Comparison of ENCODE assay signal across 34 cellular contexts in genomic region chr20:8895472-8895871, GRCh38.
"Had no signal": no experiment of that assay in that cellular context is flagged by ENCODE, and none has a peak within 500 bp of the region (broad histone marks: within the 10 kb centered on the region; RNA-seq: fewer than 3 reads in every experiment).

No MANE protein-coding gene starts in this region.

- H3K36me3 ChIP-seq: ascending aorta, breast epithelium, cardiac muscle cell, colonic mucosa, esophagus squamous epithelium, gastroesophageal sphincter, WERI-Rb-1 had no signal

- H3K27ac Mint-ChIP-seq: activated B cell treated with CpG ODN at 0.5 μM for 24 hours; activated CD8-positive, alpha-beta T cell treated with anti-CD3 and anti-CD28 coated beads for 36 hours; activated naive CD4-positive, alpha-beta T cell treated with anti-CD3 and anti-CD28 coated beads for 36 hours; activated naive CD4-positive, alpha-beta T cell treated with anti-CD3 and anti-CD28 coated beads, Interleukin-2, amount 50 U/mL, for 24 hours; activated naive CD8-positive, alpha-beta T cell treated with anti-CD3 and anti-CD28 coated beads for 36 hours; activated naive CD8-positive, alpha-beta T cell treated with anti-CD3 and anti-CD28 coated beads, Interleukin-2, amount 50 U/mL, for 24 hours; activated T-helper 1 cell treated with anti-CD3 and anti-CD28 coated beads, Interleukin-12 subunit alpha, Interleukin-12 subunit beta, Interleukin-2, Interleukin-4 antibody, amounts not matched to agents 30 ng/mL and 10 ng/mL and 1 ng/mL, durations not matched to agents 14 hours and 24 hours and 36 hours; activated T-helper 2 cell treated with anti-CD3 and anti-CD28 coated beads, Interferon-gamma antibody, Interleukin-2, Interleukin-4, amounts not matched to agents 10 μg/mL and 5 μg/mL and 100 μg/mL, durations not matched to agents 14 hours and 24 hours and 36 hours; brain; T-helper 2 cell treated with Interferon-gamma antibody and Interleukin-4, amounts not matched to agents 5 μg/mL and 100 μg/mL, for 36 hours had no signal

- DNase-seq: activated B cell treated with CpG ODN at 0.5 μM for 24 hours; activated CD4-positive, alpha-beta T cell treated with anti-CD3 and anti-CD28 coated beads for 48 hours; activated CD4-positive, alpha-beta T cell treated with anti-CD3 and anti-CD28 coated beads, Interleukin-2, amount 50 U/mL, for 1 hour; activated CD4-positive, alpha-beta T cell treated with anti-CD3 and anti-CD28 coated beads, Interleukin-2, amount 50 U/mL, for 48 hours; activated CD8-positive, alpha-beta memory T cell treated with anti-CD3 and anti-CD28 coated beads for 24 hours; activated CD8-positive, alpha-beta memory T cell treated with anti-CD3 and anti-CD28 coated beads, Interleukin-2, amount 50 U/mL, for 4 hours; activated CD8-positive, alpha-beta T cell treated with anti-CD3 and anti-CD28 coated beads for 36 hours; activated effector memory CD4-positive, alpha-beta T cell treated with anti-CD3 and anti-CD28 coated beads, Interleukin-2, amount 50 U/mL, for 16 hours; activated naive CD4-positive, alpha-beta T cell treated with anti-CD3 and anti-CD28 coated beads for 36 hours; activated naive CD8-positive, alpha-beta T cell treated with anti-CD3 and anti-CD28 coated beads for 36 hours; activated naive CD8-positive, alpha-beta T cell treated with anti-CD3 and anti-CD28 coated beads, Interleukin-2, amount 50 U/mL, for 24 hours; activated T-cell treated with anti-CD3 and anti-CD28 coated beads, Interleukin-2, amount 50 U/mL, for 1 hour; activated T-cell treated with anti-CD3 and anti-CD28 coated beads, Interleukin-2, amount 50 U/mL, for 48 hours; central memory CD4-positive, alpha-beta T cell; cerebellar nuclear complex; colonic mucosa; effector CD8-positive, alpha-beta T cell; esophagus squamous epithelium; foreskin melanocyte; hippocampal formation; T1000; WERI-Rb-1 had no signal

- H3K4me1 Mint-ChIP-seq: activated B cell treated with CpG ODN at 0.5 μM for 24 hours; activated naive CD4-positive, alpha-beta T cell treated with anti-CD3 and anti-CD28 coated beads, Interleukin-2, amount 50 U/mL, for 24 hours; activated naive CD8-positive, alpha-beta T cell treated with anti-CD3 and anti-CD28 coated beads for 36 hours; activated naive CD8-positive, alpha-beta T cell treated with anti-CD3 and anti-CD28 coated beads, Interleukin-2, amount 50 U/mL, for 24 hours; brain had no signal

- H3K27me3 ChIP-seq: ascending aorta, breast epithelium, cardiac muscle cell, colonic mucosa, esophagus squamous epithelium, gastroesophageal sphincter had no signal

- H3K4me1 ChIP-seq: breast epithelium, colonic mucosa, esophagus squamous epithelium, gastroesophageal sphincter had no signal

- H3K4me3 Mint-ChIP-seq: activated B cell treated with CpG ODN at 0.5 μM for 24 hours; activated CD8-positive, alpha-beta T cell treated with anti-CD3 and anti-CD28 coated beads for 36 hours; activated naive CD4-positive, alpha-beta T cell treated with anti-CD3 and anti-CD28 coated beads for 36 hours; activated naive CD4-positive, alpha-beta T cell treated with anti-CD3 and anti-CD28 coated beads, Interleukin-2, amount 50 U/mL, for 24 hours; activated naive CD8-positive, alpha-beta T cell treated with anti-CD3 and anti-CD28 coated beads for 36 hours; activated naive CD8-positive, alpha-beta T cell treated with anti-CD3 and anti-CD28 coated beads, Interleukin-2, amount 50 U/mL, for 24 hours; activated T-helper 1 cell treated with anti-CD3 and anti-CD28 coated beads, Interleukin-12 subunit alpha, Interleukin-12 subunit beta, Interleukin-2, Interleukin-4 antibody, amounts not matched to agents 30 ng/mL and 10 ng/mL and 1 ng/mL, durations not matched to agents 14 hours and 24 hours and 36 hours; brain; T-helper 2 cell treated with Interferon-gamma antibody and Interleukin-4, amounts not matched to agents 5 μg/mL and 100 μg/mL, for 36 hours had no signal

- H3K4me3 ChIP-seq: ascending aorta, breast epithelium, cardiac muscle cell, colonic mucosa, esophagus squamous epithelium, gastroesophageal sphincter had no signal

- H3K36me3 Mint-ChIP-seq: activated naive CD4-positive, alpha-beta T cell treated with anti-CD3 and anti-CD28 coated beads, Interleukin-2, amount 50 U/mL, for 24 hours; activated naive CD8-positive, alpha-beta T cell treated with anti-CD3 and anti-CD28 coated beads for 36 hours; brain had no signal

- H3K9me3 ChIP-seq: colonic mucosa had no signal

- FAIRE-seq: endometrium had no signal

- H3K27me3 Mint-ChIP-seq: activated B cell treated with CpG ODN at 0.5 μM for 24 hours; activated naive CD4-positive, alpha-beta T cell treated with anti-CD3 and anti-CD28 coated beads, Interleukin-2, amount 50 U/mL, for 24 hours; activated naive CD8-positive, alpha-beta T cell treated with anti-CD3 and anti-CD28 coated beads for 36 hours; brain had no signal

- H3K27ac ChIP-seq: ascending aorta, breast epithelium, cardiac muscle cell, colonic mucosa, epithelial cell of prostate, esophagus squamous epithelium, gastroesophageal sphincter, WERI-Rb-1 had no signal

- ATAC-seq: activated CD4-positive, CD25-positive, alpha-beta regulatory T cell treated with anti-CD3 and anti-CD28 coated beads, Interleukin-2, amount 50 U/mL, for 24 hours; activated CD8-positive, alpha-beta T cell treated with anti-CD3 and anti-CD28 coated beads for 36 hours; activated naive CD8-positive, alpha-beta T cell treated with anti-CD3 and anti-CD28 coated beads, Interleukin-2, amount 50 U/mL, for 24 hours; gastroesophageal sphincter had no signal
